24 cellular contexts compared by ENCODE assay signal in genomic region chr2:129554373-129554772, GRCh38.
"Had no signal": no experiment of that assay in that cellular context is flagged by ENCODE, and none has a peak within 500 bp of the region (broad histone marks: within the 10 kb centered on the region; RNA-seq: fewer than 3 reads in every experiment).

No MANE protein-coding gene starts in this region.

- H3K27me3 ChIP-seq: MG63, SJSA1 had no signal

- H3K9me3 ChIP-seq: MG63, SJSA1 had no signal

- H3K27ac ChIP-seq: SJSA1, SK-N-MC had no signal

- ATAC-seq: HepG2 had no signal

- DNase-seq: IMR-90, Karpas-422, KG1, MG63, NCI-H1092, NCI-H1105 treated with DMSO at 0.1 percent for 48 hours, NCI-H1417 treated with DMSO at 0.1 percent for 48 hours, NCI-H146, NCI-H187, NCI-H2029, NCI-H2081 treated with DMSO at 0.1 percent for 48 hours, NCI-H2171, NCI-H226, NCI-H446, NCI-H510A, NCI-H524 treated with DMSO at 0.1 percent for 48 hours, NCI-H69, NCI-H774, Right ventricle myocardium superior, RPMI8226, SIG-M5 had no signal

- H3K4me3 ChIP-seq: MG63, SJSA1, SK-N-MC had no signal

- H3K36me3 ChIP-seq: MG63, SJSA1 had no signal

- H3K4me1 ChIP-seq: SJSA1 had no signal
